13 cellular contexts compared by ENCODE assay signal in the genomic region with DNA sequence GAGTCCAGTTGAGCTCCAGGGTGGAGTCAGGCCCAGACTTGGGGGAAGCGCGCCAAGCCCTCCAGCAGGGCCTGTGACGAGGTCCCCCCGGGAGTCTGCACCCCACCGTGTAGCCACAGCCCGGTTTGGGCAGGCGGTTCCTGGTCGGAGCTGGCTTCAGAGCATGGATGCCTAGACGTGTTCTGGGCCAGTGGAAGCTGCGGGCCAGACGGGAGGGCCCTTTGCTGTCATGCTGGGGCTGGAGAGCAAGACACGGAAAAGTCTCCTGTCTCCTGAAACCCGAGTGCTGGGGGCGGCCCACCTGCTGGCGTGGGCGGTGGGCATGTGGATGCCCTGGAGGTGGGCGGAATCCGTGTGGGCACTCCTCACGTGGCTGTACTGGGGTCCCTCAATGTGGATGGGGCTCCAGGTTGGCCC. TPM values are rescaled to one million over a fixed set of nuclear protein-coding genes. Genes with fewer than 3 reads are reported as not detected.
DNase-seq lines count a peak whose midpoint lies in the region; ATAC-seq and TF ChIP-seq lines count a peak whose summit lies in the region.
"Had no signal": no experiment of that assay in that cellular context is flagged by ENCODE, and none has a peak within 500 bp of the region (broad histone marks: within the 10 kb centered on the region; RNA-seq: fewer than 3 reads in every experiment).

No MANE protein-coding gene starts in this region.

- no peaks in the 10 kb centered on the region for H3K36me3 ChIP-seq in ACC112 (ENCODE audit: insufficient read depth, low read length)
- no peaks in the 10 kb centered on the region for H3K36me3 ChIP-seq in HUES6 (ENCODE audit: control insufficient read depth, insufficient read depth, low read length)

- peak overlapping the region; percentile 90 to 95 (median 95) for H3K27ac Mint-ChIP-seq in nephron
- H3K27ac Mint-ChIP-seq: activated CD4-positive, alpha-beta T cell treated with anti-CD3 and anti-CD28 coated beads, Interleukin-2, amount 10 ng/mL, durations not matched to agents 7 days and 5 days; CD8-positive, alpha-beta T cell had no signal

- peak overlapping the region; percentile 87 to 91 (median 90) for H3K4me3 Mint-ChIP-seq in nephron
- H3K4me3 Mint-ChIP-seq: activated CD4-positive, alpha-beta T cell treated with anti-CD3 and anti-CD28 coated beads, Interleukin-2, amount 10 ng/mL, durations not matched to agents 7 days and 5 days had no signal

- no peaks in the 10 kb centered on the region for H3K27me3 ChIP-seq in ACC112 (ENCODE audit: insufficient read depth, low read length)
- no peaks in the 10 kb centered on the region for H3K27me3 ChIP-seq in HUES6 (ENCODE audit: control insufficient read depth, insufficient read depth, low read length)
- H3K27me3 ChIP-seq in dorsolateral prefrontal cortex = no peaks in the 10 kb centered on the region

- no peaks in the 10 kb centered on the region for H3K27me3 Mint-ChIP-seq in nephron (ENCODE audit: low read depth)
- H3K27me3 Mint-ChIP-seq: activated CD4-positive, alpha-beta T cell treated with anti-CD3 and anti-CD28 coated beads, Interleukin-2, amount 10 ng/mL, durations not matched to agents 7 days and 5 days had no signal

- H3K4me1 ChIP-seq in ACC112 (ENCODE audit: control insufficient read depth, insufficient read depth, low read length, unreplicated experiment) (peaks cover 27% of the 10 kb centered on the region), HUES6 (ENCODE audit: control insufficient read depth, insufficient read depth, low read length) (peaks cover 23% of the 10 kb centered on the region)

- TF ChIP-seq CTCF in dorsolateral prefrontal cortex (IDR thresholded peaks at IDR 0.05 in 54 of 56, conservative IDR thresholded peaks at IDR 0.05 in 2 of 56; ENCODE audit: low read depth in 1 of 56, partially characterized antibody in 56 of 56) = no peak
- no peak for TF ChIP-seq CTCF in nephron (IDR thresholded peaks at IDR 0.05; ENCODE audit: unreplicated experiment in 3 of 3)

- DNase-seq in dorsolateral prefrontal cortex (no peak), mucosa of gallbladder (ENCODE audit: low spot score) (no peak), foreskin melanocyte (no peak)
- no peak for DNase-seq in activated CD8-positive, alpha-beta memory T cell treated with anti-CD3 and anti-CD28 coated beads, Interleukin-2, amount 50 U/mL, for 48 hours
- DNase-seq: activated CD4-positive, alpha-beta T cell treated with anti-CD3 and anti-CD28 coated beads, Interleukin-2, amount 10 ng/mL, durations not matched to agents 7 days and 5 days; CD8-positive, alpha-beta T cell; NCI-H2081; stimulated activated naive CD8-positive, alpha-beta T cell treated with anti-CD3 and anti-CD28 coated beads, Interleukin-15, Interleukin-2, amounts not matched to agents 100 U/mL and 50 U/mL, for 24 hours had no signal

- no peak for ATAC-seq in HG03457 (IDR thresholded peaks at IDR 0.05; ENCODE audit: unreplicated experiment)
- ATAC-seq: CD8-positive, alpha-beta T cell; stimulated activated naive CD8-positive, alpha-beta T cell treated with anti-CD3 and anti-CD28 coated beads, Interleukin-15, Interleukin-2, amounts not matched to agents 100 U/mL and 50 U/mL, for 24 hours had no signal

- no peak overlapping the region for H2AFZ ChIP-seq in ACC112 (ENCODE audit: low read length, unreplicated experiment)

- no peak overlapping the region for H3K9ac ChIP-seq in HUES6 (ENCODE audit: low read length)

- H3K4me1 Mint-ChIP-seq in nephron = peaks cover 16% of the 10 kb centered on the region

- peaks cover 46% of the 10 kb centered on the region for H3K79me2 ChIP-seq in ACC112 (ENCODE audit: control insufficient read depth, insufficient read depth, low read length, unreplicated experiment)

- H3K4me3 ChIP-seq in ACC112 (ENCODE audit: low read depth, low read length) (peak overlapping the region; percentile 97), HUES6 (ENCODE audit: low read depth, low read length) (0 out of 2 replicates have a peak overlapping the region, but pooled peaks have one; percentile 65), dorsolateral prefrontal cortex (peak overlapping the region in 57 of 59 donors; percentile 57 to 87 (median 75))

- H3K9me3 ChIP-seq in HUES6 (ENCODE audit: control insufficient read depth, insufficient read depth, low read depth, low read length) = no peaks in the 10 kb centered on the region

- 0 out of 2 replicates have a peak overlapping the region, but pooled peaks have one; percentile 1 for H3K27ac ChIP-seq in ACC112 (ENCODE audit: low read depth, low read length)
- H3K27ac ChIP-seq in HUES6 (ENCODE audit: low read depth, low read length) = no peak overlapping the region
- H3K27ac ChIP-seq in dorsolateral prefrontal cortex = peak overlapping the region in 39 of 59 donors; percentile 2 to 94 (median 79)

- no peaks in the 10 kb centered on the region for H3K9me3 Mint-ChIP-seq in nephron
- H3K9me3 Mint-ChIP-seq: activated CD4-positive, alpha-beta T cell treated with anti-CD3 and anti-CD28 coated beads, Interleukin-2, amount 10 ng/mL, durations not matched to agents 7 days and 5 days; CD8-positive, alpha-beta T cell had no signal

- H3K36me3 Mint-ChIP-seq in nephron (ENCODE audit: low read depth) = no peaks in the 10 kb centered on the region
- H3K36me3 Mint-ChIP-seq: CD8-positive, alpha-beta T cell had no signal

- intact Hi-C loops in dorsolateral prefrontal cortex (cut with DNase I) = loop anchor here in 1 of 2 donors (5.0 kb wide), 1 partner anchor 33 kb away; the partner anchor contains the start of gene DNLZ

RNA-seq across cellular contexts. Expression of gene GPSM1, which starts 1.9 kb away (rescaled TPM):
- 10 to 100 TPM; 31.5 to 79.7 (median 44.8) TPM for total RNA-seq in dorsolateral prefrontal cortex
- 24.6 TPM for total RNA-seq in mucosa of gallbladder

RNA-seq across cellular contexts. Expression of gene CCDC187, which starts 25.3 kb away (rescaled TPM):
- under 1 TPM in 64 of 120 experiments, not detected in 56; 0.03 to 0.26 (median 0.08) TPM for total RNA-seq in dorsolateral prefrontal cortex
- total RNA-seq in mucosa of gallbladder = 1.8 TPM
- total RNA-seq: activated CD4-positive, alpha-beta T cell treated with anti-CD3 and anti-CD28 coated beads, Interleukin-2, amount 10 ng/mL, durations not matched to agents 7 days and 5 days; lung microvascular endothelial cell had no signal

RNA-seq across cellular contexts. Expression of gene DNLZ, which starts 34.3 kb away (rescaled TPM):
- total RNA-seq in dorsolateral prefrontal cortex = 10 to 100 TPM; 10.7 to 49.9 (median 18.5) TPM
- total RNA-seq in mucosa of gallbladder = 16.4 TPM

RNA-seq across cellular contexts. Expression of gene CARD9, which starts 44.2 kb away (rescaled TPM):
- total RNA-seq in dorsolateral prefrontal cortex (10 to 100 TPM in 8 of 120 experiments, 1 to 10 TPM in 112; 1.4 to 16.3 (median 5.4) TPM), mucosa of gallbladder (8.2 TPM)
